In the genomic region with DNA sequence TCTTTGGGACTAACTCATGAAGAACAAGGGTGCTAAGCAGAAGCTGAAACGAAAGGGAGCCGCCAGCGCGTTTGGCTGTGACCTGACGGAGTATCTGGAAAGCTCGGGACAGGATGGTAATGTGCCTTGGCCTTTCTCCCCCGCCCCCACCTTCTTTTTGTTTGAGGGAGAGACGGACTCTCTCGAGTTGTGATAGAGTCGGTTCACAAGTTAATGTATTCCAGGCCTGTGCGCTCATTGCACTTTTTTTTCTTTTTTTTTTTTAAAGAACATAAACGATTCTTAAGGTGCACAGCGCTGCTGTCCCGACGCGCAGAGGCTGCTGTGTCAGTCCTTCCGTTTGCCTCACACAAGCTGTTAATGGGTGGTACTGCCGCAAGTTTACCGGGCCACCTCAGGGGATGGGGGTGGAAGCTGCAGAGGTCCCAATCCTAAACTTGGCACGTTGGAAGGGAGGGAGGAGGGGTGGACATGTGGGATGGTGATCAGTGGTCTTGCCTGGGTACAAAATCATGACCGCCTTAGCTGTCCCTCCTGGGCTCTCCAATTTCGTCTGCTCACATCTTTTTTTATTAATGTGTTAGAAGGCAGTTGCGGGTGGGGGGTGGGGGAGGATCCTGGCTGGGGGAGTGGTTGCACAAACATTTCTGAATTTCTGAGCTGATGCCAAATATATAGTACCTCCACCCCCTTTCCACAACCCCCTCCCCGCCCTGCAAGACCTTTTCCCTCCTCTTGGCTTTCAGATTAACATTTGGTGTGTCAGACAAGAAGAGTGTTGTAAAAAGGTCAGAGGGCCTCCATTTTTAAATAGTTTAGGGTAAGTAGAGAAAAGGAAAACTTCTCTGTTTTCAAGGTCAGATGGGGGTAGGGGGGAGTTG, we compare ENCODE assay signal across 8 cellular contexts. TPM values are rescaled to one million over a fixed set of nuclear protein-coding genes. Genes with fewer than 3 reads are reported as not detected.
A peak's percentile ranks its signal among the peaks of the same experiment; 100 is the strongest.
DNase-seq lines count a peak whose midpoint lies in the region; ATAC-seq and TF ChIP-seq lines count a peak whose summit lies in the region.

No MANE protein-coding gene starts in this region.

- TF ChIP-seq RAD21 in HCT116 (IDR thresholded peaks at IDR 0.05; ENCODE audit: low read depth): no peak

- 4% methylated on average over 23 to 24 of the region's 24 CpGs for WGBS in testis, 2 donors

- H3K79me2 ChIP-seq in HCT116 (ENCODE audit: insufficient read depth, low read length) (no peaks in the 10 kb centered on the region), neural progenitor cell (ENCODE audit: low read depth) (no peaks in the 10 kb centered on the region)

- peak overlapping the region; percentile 92 for H3K4me3 Mint-ChIP-seq in neural progenitor cell

- H4K20me1 ChIP-seq in HCT116 (ENCODE audit: insufficient read depth): no peaks in the 10 kb centered on the region
- H4K20me1 ChIP-seq in neural progenitor cell (ENCODE audit: low read depth): no peaks in the 10 kb centered on the region

- no peak for TF ChIP-seq CTCF in GM13976 (IDR thresholded peaks at IDR 0.05; ENCODE audit: borderline replicate concordance, control extremely low read depth, extremely low read depth, insufficient read depth, missing control alignments)
- TF ChIP-seq CTCF in HCT116 (IDR thresholded peaks at IDR 0.05 in 2 of 3, conservative IDR thresholded peaks at IDR 0.05 in 1 of 3; ENCODE audit: borderline replicate concordance in 1 of 3, insufficient read depth in 1 of 3, low read depth in 2 of 3, low read length in 2 of 3): no peak
- TF ChIP-seq CTCF in neural progenitor cell (IDR thresholded peaks at IDR 0.05): no peak
- TF ChIP-seq CTCF in testis (IDR thresholded peaks at IDR 0.05): no peak

- peak overlapping the region; percentile 42 for H3K27ac Mint-ChIP-seq in neural progenitor cell

- peak overlapping the region; percentile 66 to 68 for H3K4me3 ChIP-seq in HCT116 (replicated peaks in 1 of 2; ENCODE audit: low read depth in 1 of 2, low read length in 2 of 2)
- H3K4me3 ChIP-seq in neural progenitor cell: peak overlapping the region; percentile 70
- H3K4me3 ChIP-seq in testis: peak overlapping the region; percentile 64 to 76

- H3K9me3 ChIP-seq in HCT116 (ENCODE audit: control insufficient read depth in 1 of 2, insufficient read depth in 1 of 2, low read depth in 1 of 2, low read length in 2 of 2) (no peaks in the 10 kb centered on the region), neural progenitor cell (ENCODE audit: low read depth) (no peaks in the 10 kb centered on the region), testis (no peaks in the 10 kb centered on the region)

- H3K4me2 ChIP-seq in HCT116 (ENCODE audit: low read length): peak overlapping the region; percentile 98
- peak overlapping the region; percentile 96 for H3K4me2 ChIP-seq in neural progenitor cell

- TF ChIP-seq POLR2A in HCT116 (IDR thresholded peaks at IDR 0.05; ENCODE audit: borderline replicate concordance, extremely low read depth, insufficient read depth, insufficient read length) (no peak), testis (IDR thresholded peaks at IDR 0.05) (no peak)

- no peaks in the 10 kb centered on the region for H3K27me3 Mint-ChIP-seq in neural progenitor cell (ENCODE audit: insufficient read depth, low read depth)

- no peaks in the 10 kb centered on the region for H3K27me3 ChIP-seq in HCT116 (ENCODE audit: insufficient read depth, low read length)
- peaks cover 83% of the 10 kb centered on the region for H3K27me3 ChIP-seq in neural progenitor cell
- H3K27me3 ChIP-seq in testis: no peaks in the 10 kb centered on the region

- ATAC-seq in HCT116: peak; percentile 57

- intact Hi-C loops in HCT116 (cut with micrococcal nuclease): loop anchor here (1.0 kb wide), 1 partner anchor 22 kb away; no protein-coding TSS in a partner anchor
- intact Hi-C loops in testis (cut with DNase I; ENCODE audit: low total_unique reads): no loop called here

- RAD21 ChIA-PET in HCT116 (lab: Charles Lee; ENCODE audit: low non-redundant PET in 1 of 2, low total read pairs in 2 of 2, uncharacterized antibody in 2 of 2, unreplicated experiment in 2 of 2): no interaction called here

- CTCF ChIA-PET in HCT116 (lab: Charles Lee): no interaction called here

- peak overlapping the region; percentile 90 for H2AFZ ChIP-seq in HCT116 (ENCODE audit: low read depth, low read length, poor library complexity, severe bottlenecking)
- H2AFZ ChIP-seq in neural progenitor cell (replicated peaks): peak overlapping the region; percentile 95

- H3K36me3 Mint-ChIP-seq in neural progenitor cell: no peaks in the 10 kb centered on the region

- H3K9ac ChIP-seq in HCT116 (ENCODE audit: low read length): peak overlapping the region; percentile 53
- no peak overlapping the region for H3K9ac ChIP-seq in neural progenitor cell

- BruUV-seq in HCT116 (replicated peaks; lab: Mats Ljungman, UMichigan): no TSS peak

- no peaks in the 10 kb centered on the region for H3K9me2 ChIP-seq in HCT116 (ENCODE audit: insufficient read depth)

- peaks cover 4 to 16% of the 10 kb centered on the region in 2 experiments; a peak in 2 of 4 replicates for H3K4me1 ChIP-seq in HCT116 (ENCODE audit: control insufficient read depth in 1 of 2, insufficient read depth in 2 of 2, low read length in 2 of 2)
- H3K4me1 ChIP-seq in neural progenitor cell: peaks cover 13% of the 10 kb centered on the region
- H3K4me1 ChIP-seq in testis: no peaks in the 10 kb centered on the region

- H3K9me3 Mint-ChIP-seq in neural progenitor cell: no peaks in the 10 kb centered on the region

- DNase-seq in GM13976 (ENCODE audit: low spot score): peak; percentile 54
- DNase-seq in HCT116 (ENCODE audit: low read depth, low spot score): no peak
- DNase-seq in NCI-H146 (lab: John Stamatoyannopoulos, UW): peak; percentile 19
- DNase-seq in activated T-cell treated with anti-CD3 and anti-CD28 coated beads for 24 hours (ENCODE audit: low read depth): peak; percentile 39
- peak; percentile 17 for DNase-seq in fibroblast of gingiva (ENCODE audit: low read depth)
- DNase-seq in neural progenitor cell (ENCODE audit: low spot score): peak; percentile 46
- peak; percentile 54 for DNase-seq in testis
- DNase-seq in NCI-H2081 (lab: John Stamatoyannopoulos, UW): no peak

- H3K27ac ChIP-seq in HCT116 (ENCODE audit: low read depth, low read length): peak overlapping the region; percentile 44; the same call in 1 of the 2 replicates
- no peak overlapping the region for H3K27ac ChIP-seq in neural progenitor cell
- peak overlapping the region; percentile 86 to 89 for H3K27ac ChIP-seq in testis

- H3K36me3 ChIP-seq in HCT116 (ENCODE audit: control insufficient read depth in 1 of 2, insufficient read depth in 2 of 2, low read length in 2 of 2) (no peaks in the 10 kb centered on the region), neural progenitor cell (no peaks in the 10 kb centered on the region), testis (ENCODE audit: low read depth, missing control alignments) (no peaks in the 10 kb centered on the region)

- H3K4me1 Mint-ChIP-seq in neural progenitor cell: peaks cover 31% of the 10 kb centered on the region

- H3F3A ChIP-seq in neural progenitor cell (ENCODE audit: low read depth): no peaks in the 10 kb centered on the region

- in situ Hi-C loops in GM13976 (cut with MboI; ENCODE audit: low sequenced_read_pairs, unreplicated experiment): loop anchor here (25.0 kb wide), 1 partner anchor 392 kb away; the partner anchor contains the start of gene COX17

- POLR2A ChIA-PET in HCT116 (lab: Charles Lee): interaction anchor here (1.4 kb wide), 1 partner anchor 8 kb away, joined by 5 read pairs; no protein-coding TSS in a partner anchor

TF ChIP-seq in HCT116, 20 proteins besides CTCF, POLR2A, EP300 and RAD21 (continues in another document):
- no peak for TF ChIP-seq ATF3 (IDR thresholded peaks at IDR 0.05)
- 0 out of 2 replicates have a peak, but pooled peaks have one; percentile 3 for TF ChIP-seq ZFX (IDR thresholded peaks at IDR 0.05)
- TF ChIP-seq, protein P1, sequence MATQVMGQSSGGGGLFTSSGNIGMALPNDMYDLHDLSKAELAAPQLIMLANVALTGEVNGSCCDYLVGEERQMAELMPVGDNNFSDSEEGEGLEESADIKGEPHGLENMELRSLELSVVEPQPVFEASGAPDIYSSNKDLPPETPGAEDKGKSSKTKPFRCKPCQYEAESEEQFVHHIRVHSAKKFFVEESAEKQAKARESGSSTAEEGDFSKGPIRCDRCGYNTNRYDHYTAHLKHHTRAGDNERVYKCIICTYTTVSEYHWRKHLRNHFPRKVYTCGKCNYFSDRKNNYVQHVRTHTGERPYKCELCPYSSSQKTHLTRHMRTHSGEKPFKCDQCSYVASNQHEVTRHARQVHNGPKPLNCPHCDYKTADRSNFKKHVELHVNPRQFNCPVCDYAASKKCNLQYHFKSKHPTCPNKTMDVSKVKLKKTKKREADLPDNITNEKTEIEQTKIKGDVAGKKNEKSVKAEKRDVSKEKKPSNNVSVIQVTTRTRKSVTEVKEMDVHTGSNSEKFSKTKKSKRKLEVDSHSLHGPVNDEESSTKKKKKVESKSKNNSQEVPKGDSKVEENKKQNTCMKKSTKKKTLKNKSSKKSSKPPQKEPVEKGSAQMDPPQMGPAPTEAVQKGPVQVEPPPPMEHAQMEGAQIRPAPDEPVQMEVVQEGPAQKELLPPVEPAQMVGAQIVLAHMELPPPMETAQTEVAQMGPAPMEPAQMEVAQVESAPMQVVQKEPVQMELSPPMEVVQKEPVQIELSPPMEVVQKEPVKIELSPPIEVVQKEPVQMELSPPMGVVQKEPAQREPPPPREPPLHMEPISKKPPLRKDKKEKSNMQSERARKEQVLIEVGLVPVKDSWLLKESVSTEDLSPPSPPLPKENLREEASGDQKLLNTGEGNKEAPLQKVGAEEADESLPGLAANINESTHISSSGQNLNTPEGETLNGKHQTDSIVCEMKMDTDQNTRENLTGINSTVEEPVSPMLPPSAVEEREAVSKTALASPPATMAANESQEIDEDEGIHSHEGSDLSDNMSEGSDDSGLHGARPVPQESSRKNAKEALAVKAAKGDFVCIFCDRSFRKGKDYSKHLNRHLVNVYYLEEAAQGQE (IDR thresholded peaks at IDR 0.05; ENCODE audit: low read depth): no peak
- TF ChIP-seq POLR2AphosphoS5 (IDR thresholded peaks at IDR 0.05; ENCODE audit: low read depth, low read length): no peak

RNA-seq across cellular contexts. Expression of gene ARHGAP31, which starts 0.9 kb away (rescaled TPM):
- total RNA-seq in HCT116 (2021; ENCODE audit: unreplicated experiment) (0.93 TPM), neural progenitor cell (ENCODE audit: low replicate concordance) (0.13 and 0.34 TPM in 2 replicates), testis (1 to 10 TPM; 5.2 to 5.6 TPM)
- 0.36 and 0.47 TPM in 2 replicates for polyA plus RNA-seq in HCT116 (2012)
- polyA plus RNA-seq in testis (ENCODE audit: insufficient read depth, low read depth, low replicate concordance): 6.2 TPM

RNA-seq across cellular contexts. Expression of gene B4GALT4, which starts 54.5 kb away (rescaled TPM):
- 15.9 TPM for total RNA-seq in HCT116 (2021; ENCODE audit: unreplicated experiment)
- 14.8 and 22.8 TPM in 2 replicates for polyA plus RNA-seq in HCT116 (2012)
- total RNA-seq in neural progenitor cell (ENCODE audit: low replicate concordance): 34.8 and 47.0 TPM in 2 replicates
- 10 to 100 TPM; 13.5 to 19.4 TPM for total RNA-seq in testis
- 17.7 TPM for polyA plus RNA-seq in testis (ENCODE audit: insufficient read depth, low read depth, low replicate concordance)

Comparison
In these comparisons a context has a peak if more than half of its experiments do, and no peak if none do; other contexts are left out.
1. DNase-seq: peak in GM13976 (single experiment), NCI-H146 (single experiment), activated T-cell treated with anti-CD3 and anti-CD28 coated beads for 24 hours (single experiment), fibroblast of gingiva (single experiment), neural progenitor cell (single experiment) and testis (single experiment); none in HCT116 (single experiment) and NCI-H2081 (0 of 2).
2. Peak in every context shown above with its lines, with median percentiles within 50 percentile points of each other: H3K4me3 ChIP-seq.